9 cellular contexts compared by ENCODE assay signal in genomic region chr1:228471762-228472398, GRCh38. TPM values are rescaled to one million over a fixed set of nuclear protein-coding genes. Genes with fewer than 3 reads are reported as not detected.
DNase-seq lines count a peak whose midpoint lies in the region; ATAC-seq and TF ChIP-seq lines count a peak whose summit lies in the region.
"Had no signal": no experiment of that assay in that cellular context is flagged by ENCODE, and none has a peak within 500 bp of the region (broad histone marks: within the 10 kb centered on the region; RNA-seq: fewer than 3 reads in every experiment).

No MANE protein-coding gene starts in this region.

- POLR2A ChIA-PET in activated CD4-positive, alpha-beta memory T cell treated with anti-CD3 and anti-CD28 coated beads for 36 hours (lab: Charles Lee): interaction anchor here (1.2 kb wide), 1 partner anchor 15 kb away, joined by 4 read pairs; a partner anchor contains a TSS

- CTCF ChIA-PET in activated CD4-positive, alpha-beta memory T cell treated with anti-CD3 and anti-CD28 coated beads for 36 hours (lab: Charles Lee): interaction anchor here (0.6 to 2.8 kb wide), 11 partner anchors 10 to 306 kb away, joined by 3 to 17 read pairs (median 3); partner anchors contain the start of genes IBA57 and RNF187

- H3K4me3 Mint-ChIP-seq in activated CD4-positive, alpha-beta memory T cell treated with anti-CD3 and anti-CD28 coated beads for 36 hours: no peak overlapping the region
- H3K4me3 Mint-ChIP-seq in immature natural killer cell: peak overlapping the region in 1 of 5 donors; percentile 4

- no peak overlapping the region for H3K27ac Mint-ChIP-seq in activated CD4-positive, alpha-beta memory T cell treated with anti-CD3 and anti-CD28 coated beads for 36 hours
- peak overlapping the region in 1 of 6 donors; percentile 7 for H3K27ac Mint-ChIP-seq in immature natural killer cell

- peak; percentile 62 for TF ChIP-seq CTCF in GM12874 (IDR thresholded peaks at IDR 0.05; ENCODE audit: insufficient read depth, low read depth, low read length)

- no peaks in the 10 kb centered on the region for H3K36me3 Mint-ChIP-seq in activated CD4-positive, alpha-beta memory T cell treated with anti-CD3 and anti-CD28 coated beads for 36 hours
- H3K36me3 Mint-ChIP-seq in immature natural killer cell: no peaks in the 10 kb centered on the region

- DNase-seq in AML-193 (lab: John Stamatoyannopoulos, UW) (peak; percentile 57 to 83), MV-4-11 (lab: John Stamatoyannopoulos, UW) (peak; percentile 71), immature natural killer cell (peak; percentile 35 to 54 (median 43))
- DNase-seq in activated CD4-positive, alpha-beta memory T cell treated with anti-CD3 and anti-CD28 coated beads for 36 hours: peak; percentile 32
- DNase-seq in stimulated activated naive CD4-positive, alpha-beta T cell treated with Interleukin-2 at 50 U/mL for 16 hours (lab: John Stamatoyannopoulos, UW): no peak

- no peaks in the 10 kb centered on the region for H3K9me3 Mint-ChIP-seq in activated CD4-positive, alpha-beta memory T cell treated with anti-CD3 and anti-CD28 coated beads for 36 hours
- H3K9me3 Mint-ChIP-seq in immature natural killer cell: no peaks in the 10 kb centered on the region
- H3K9me3 Mint-ChIP-seq: stimulated activated naive CD8-positive, alpha-beta T cell treated with anti-CD3 and anti-CD28 coated beads, Interleukin-15, Interleukin-2, amounts not matched to agents 100 ng/mL and 50 ng/mL, for 24 hours had no signal

- H3K4me1 Mint-ChIP-seq in activated CD4-positive, alpha-beta memory T cell treated with anti-CD3 and anti-CD28 coated beads for 36 hours (ENCODE audit: low read depth): peaks cover 7% of the 10 kb centered on the region
- H3K4me1 Mint-ChIP-seq in immature natural killer cell: peaks cover 8 to 16% of the 10 kb centered on the region in 2 donors

- ATAC-seq in HG03460 (IDR thresholded peaks at IDR 0.05; ENCODE audit: unreplicated experiment) (no peak), GM19023 (IDR thresholded peaks at IDR 0.05; ENCODE audit: unreplicated experiment) (no peak)

- intact Hi-C loops in activated CD4-positive, alpha-beta memory T cell treated with anti-CD3 and anti-CD28 coated beads for 36 hours (cut with micrococcal nuclease): loop anchor here (1.0 kb wide), 1 partner anchor 43 kb away; no protein-coding TSS in a partner anchor

- H3K27me3 Mint-ChIP-seq in activated CD4-positive, alpha-beta memory T cell treated with anti-CD3 and anti-CD28 coated beads for 36 hours: peaks cover 6% of the 10 kb centered on the region
- peaks cover 3 to 14% (median 5%) of the 10 kb centered on the region in 3 donors for H3K27me3 Mint-ChIP-seq in immature natural killer cell (ENCODE audit: low read depth in 3 of 3)

RNA-seq across cellular contexts. Expression of gene RNF187, which starts 15.3 kb away (rescaled TPM):
- 100 to 1,000 TPM; 110 to 112 TPM for total RNA-seq in activated CD4-positive, alpha-beta memory T cell treated with anti-CD3 and anti-CD28 coated beads for 36 hours
- 10 to 100 TPM; 13.9 to 42.4 (median 24.8) TPM for polyA plus RNA-seq in immature natural killer cell

RNA-seq across cellular contexts. Expression of gene TRIM17, which starts 55.2 kb away (rescaled TPM):
- total RNA-seq in activated CD4-positive, alpha-beta memory T cell treated with anti-CD3 and anti-CD28 coated beads for 36 hours: 1 to 10 TPM; 1.5 to 1.6 TPM
- polyA plus RNA-seq in immature natural killer cell: 1 to 10 TPM in 1 of 3 donors, under 1 TPM in 1, not detected in 1; 0.53 to 1.7 TPM
